Comparison of ENCODE assay signal across 22 cellular contexts in the genomic region with DNA sequence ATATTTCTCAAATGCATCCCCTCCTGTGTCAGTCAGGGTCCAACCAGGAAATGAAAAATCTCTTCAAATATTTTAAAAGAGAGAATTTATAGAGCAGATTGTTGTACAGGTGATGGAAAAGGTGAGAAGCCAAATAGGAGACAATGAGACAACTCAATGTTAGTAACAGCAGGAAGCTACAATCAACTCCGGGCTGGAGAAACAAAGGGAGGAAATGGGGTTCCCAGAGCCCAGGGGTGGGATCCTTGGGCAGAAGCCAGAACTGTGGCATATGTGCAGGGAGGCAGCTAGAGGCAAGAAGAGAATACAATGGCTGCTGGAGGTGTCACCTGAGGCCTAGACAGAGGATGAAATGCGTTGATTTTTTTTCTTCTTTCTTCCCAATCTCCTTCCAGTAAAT.
"Had no signal": no experiment of that assay in that cellular context is flagged by ENCODE, and none has a peak within 500 bp of the region (broad histone marks: within the 10 kb centered on the region; RNA-seq: fewer than 3 reads in every experiment).

No MANE protein-coding gene starts in this region.

- H3K4me3 ChIP-seq: body of pancreas, esophagus muscularis mucosa, gastrocnemius medialis, lung, thyroid gland, upper lobe of right lung had no signal

- ATAC-seq: activated naive CD8-positive, alpha-beta T cell treated with anti-CD3 and anti-CD28 coated beads, Interleukin-2, amount 50 U/mL, for 24 hours; body of pancreas; gastrocnemius medialis; left colon; natural killer cell; stimulated activated naive CD8-positive, alpha-beta T cell treated with anti-CD3 and anti-CD28 coated beads, Interleukin-15, Interleukin-2, amounts not matched to agents 100 U/mL and 50 U/mL, for 24 hours had no signal

- H3K27me3 ChIP-seq: body of pancreas, esophagus muscularis mucosa, gastrocnemius medialis, thyroid gland, upper lobe of right lung had no signal

- H3K27ac ChIP-seq: body of pancreas, thyroid gland, upper lobe of right lung had no signal

- DNase-seq: activated CD4-positive, alpha-beta T cell treated with anti-CD3 and anti-CD28 coated beads for 1 hour; activated gamma-delta T cell; activated naive CD4-positive, alpha-beta T cell treated with anti-CD3 and anti-CD28 coated beads, Interleukin-2, amount 50 U/mL, for 16 hours; activated naive CD8-positive, alpha-beta T cell treated with anti-CD3 and anti-CD28 coated beads, Interleukin-2, amount 50 U/mL, for 24 hours; anterior cingulate cortex; body of pancreas; caudate nucleus; effector memory CD4-positive, alpha-beta T cell; islet precursor cell; left colon; midbrain; natural killer cell; stimulated activated CD4-positive, alpha-beta T cell treated with anti-CD3 and anti-CD28 coated beads, Interleukin-12 subunit alpha, Interleukin-12 subunit beta, amount 100 ng/mL, for 4 hours; stimulated activated CD4-positive, alpha-beta T cell treated with anti-CD3 and anti-CD28 coated beads, Interleukin-4, amount 100 ng/mL, for 4 hours; stimulated activated naive CD8-positive, alpha-beta T cell treated with anti-CD3 and anti-CD28 coated beads, Interleukin-15, Interleukin-2, amounts not matched to agents 100 U/mL and 50 U/mL, for 24 hours; substantia nigra; T-helper 1 cell; upper lobe of right lung had no signal

- H3K4me1 ChIP-seq: body of pancreas had no signal

- H3K36me3 ChIP-seq: esophagus muscularis mucosa, gastrocnemius medialis, thyroid gland, upper lobe of right lung had no signal

- H3K9me3 ChIP-seq: body of pancreas, esophagus muscularis mucosa, gastrocnemius medialis, thyroid gland, upper lobe of right lung had no signal
